Comparison of ENCODE assay signal across 10 cellular contexts in genomic region chrX:153742796-153743607, GRCh38. TPM values are rescaled to one million over a fixed set of nuclear protein-coding genes. Genes with fewer than 3 reads are reported as not detected.
DNase-seq lines count a peak whose midpoint lies in the region; ATAC-seq, FAIRE-seq and TF ChIP-seq lines count a peak whose summit lies in the region.
"Not testable (repeated sequence)": the region's sequence is repeated elsewhere in the genome, so short reads cannot be mapped to it uniquely, and the experiment has no call there.
"Had no signal": no experiment of that assay in that cellular context is flagged by ENCODE, and none has a peak within 500 bp of the region (broad histone marks: within the 10 kb centered on the region; RNA-seq: fewer than 3 reads in every experiment).

No MANE protein-coding gene starts in this region.

- H3K79me2 ChIP-seq in Karpas-422 (ENCODE audit: low read length); K562 (ENCODE audit: control insufficient read depth, insufficient read depth, low read length); osteoblast (ENCODE audit: insufficient read depth, low read length); smooth muscle cell (ENCODE audit: low read depth): not testable (repeated sequence)

- not testable (repeated sequence) for TF ChIP-seq RAD21 in K562 (CRISPR knock-in tag; conservative IDR thresholded peaks at IDR 0.05 in 1 of 2, IDR thresholded peaks at IDR 0.05 in 1 of 2)

- peaks cover 11% of the 10 kb centered on the region for H3K36me3 ChIP-seq in BLaER1
- not testable (repeated sequence) for H3K36me3 ChIP-seq in Karpas-422 (ENCODE audit: insufficient read depth, low read length); K562 (ENCODE audit: control insufficient read depth, insufficient read depth, low read length); esophagus squamous epithelium; kidney (ENCODE audit: control insufficient read depth in 1 of 2, insufficient read depth in 2 of 2, low read length in 2 of 2); osteoblast (ENCODE audit: insufficient read depth, low read length); smooth muscle cell (ENCODE audit: low read depth); transverse colon

- peak overlapping the region; percentile 22; the same call in 1 of the 2 replicates for H3K27ac ChIP-seq in BLaER1
- H3K27ac ChIP-seq in Karpas-422 (ENCODE audit: low read length), result peak overlapping the region; percentile 60
- H3K27ac ChIP-seq in K562 (ENCODE audit: extremely low read depth, low read depth, low read length), result peak overlapping the region; percentile 48; the same call in 2 of the 3 replicates
- peak overlapping the region in 2 of 4 donors; percentile 9 to 33 for H3K27ac ChIP-seq in esophagus squamous epithelium
- not testable (repeated sequence) for H3K27ac ChIP-seq in kidney (ENCODE audit: low read depth in 2 of 2, low read length in 2 of 2); osteoblast (ENCODE audit: low read depth, low read length); smooth muscle cell (ENCODE audit: low read depth)
- peak overlapping the region; percentile 40 to 84 (median 68) for H3K27ac ChIP-seq in transverse colon

- CTCF ChIA-PET in K562 (lab: Yijun Ruan, JAX; ENCODE audit: low intra/inter-chr PET ratio), result not testable (repeated sequence)

- not testable (repeated sequence) for ATAC-seq in K562

- not testable (repeated sequence) for H3K9me2 ChIP-seq in Karpas-422 (replicated peaks; ENCODE audit: insufficient read depth, low read length)

- TF ChIP-seq POLR2A in K562 (conservative IDR thresholded peaks at IDR 0.05); esophagus squamous epithelium (IDR thresholded peaks at IDR 0.05); transverse colon (IDR thresholded peaks at IDR 0.05): not testable (repeated sequence)

- not testable (repeated sequence) for H3F3A ChIP-seq in smooth muscle cell (ENCODE audit: low read depth)

- not testable (repeated sequence) for H3K9ac ChIP-seq in BLaER1; kidney (ENCODE audit: low read length in 2 of 2); smooth muscle cell (ENCODE audit: low read depth)
- peak overlapping the region; percentile 67 for H3K9ac ChIP-seq in Karpas-422 (ENCODE audit: low read length)
- peak overlapping the region; percentile 34 to 79; a peak in 2 of 4 replicates for H3K9ac ChIP-seq in K562 (ENCODE audit: insufficient read depth in 1 of 2, low read depth in 2 of 2, low read length in 2 of 2)

- not testable (repeated sequence) for TF ChIP-seq EP300 in K562 (IDR thresholded peaks at IDR 0.05; ENCODE audit: low read length); transverse colon (IDR thresholded peaks at IDR 0.05; ENCODE audit: low read depth)

- not testable (repeated sequence) for BruUV-seq in K562 (replicated peaks; lab: Mats Ljungman, UMichigan)

- intact Hi-C loops in K562 (cut with micrococcal nuclease), result loop anchor here (1.0 kb wide), 1 partner anchor 17 kb away; no protein-coding TSS in a partner anchor
- intact Hi-C loops in esophagus squamous epithelium (cut with DNase I); kidney (cut with DNase I); transverse colon (cut with DNase I; ENCODE audit: low total_unique reads): not testable (repeated sequence)

- H3K9me1 ChIP-seq in K562 (ENCODE audit: control insufficient read depth, insufficient read depth, low read length), result not testable (repeated sequence)

- H3K4me1 ChIP-seq in BLaER1 (peaks cover 70% of the 10 kb centered on the region), Karpas-422 (ENCODE audit: low read length) (peaks cover 19% of the 10 kb centered on the region), K562 (replicated peaks in 1 of 2; ENCODE audit: control insufficient read depth in 2 of 2, insufficient read depth in 2 of 2, low read length in 2 of 2) (peaks cover 0 to 53% of the 10 kb centered on the region in 2 experiments; a peak in 3 of 5 replicates), esophagus squamous epithelium (peaks cover 0 to 27% (median 0%) of the 10 kb centered on the region in 3 donors), transverse colon (peaks cover 0 to 12% (median 9%) of the 10 kb centered on the region in 4 donors)
- H3K4me1 ChIP-seq in kidney (ENCODE audit: control insufficient read depth in 1 of 2, insufficient read depth in 1 of 2, low read depth in 1 of 2, low read length in 2 of 2); osteoblast (ENCODE audit: insufficient read depth, low read length); smooth muscle cell (ENCODE audit: low read depth): not testable (repeated sequence)

- in situ Hi-C loops in K562 (cut with MboI); transverse colon (cut with MboI; ENCODE audit: low pct_ligation_motif_present in 1 of 4, low pct_unique_long_range_greater_than_20kb in 1 of 4, low sequenced_read_pairs in 3 of 4): not testable (repeated sequence)

- H4K20me1 ChIP-seq in BLaER1, result peaks cover 16% of the 10 kb centered on the region; the same call in 1 of the 2 replicates
- H4K20me1 ChIP-seq in Karpas-422 (ENCODE audit: insufficient read depth, low read depth, low read length); K562 (replicated peaks; ENCODE audit: control insufficient read depth, insufficient read depth, low read length); osteoblast (ENCODE audit: insufficient read depth, low read length); smooth muscle cell (ENCODE audit: low read depth): not testable (repeated sequence)

- H2AFZ ChIP-seq in Karpas-422 (ENCODE audit: low read length); K562 (ENCODE audit: low read depth, low read length); osteoblast (ENCODE audit: low read length); smooth muscle cell (ENCODE audit: low read depth): not testable (repeated sequence)

- not testable (repeated sequence) for H3K4me3 ChIP-seq in BLaER1; K562; kidney (ENCODE audit: low read length in 2 of 2); osteoblast (ENCODE audit: insufficient read depth, low read length); smooth muscle cell; transverse colon
- H3K4me3 ChIP-seq in Karpas-422 (ENCODE audit: low read length) (peak overlapping the region; percentile 49; the same call in 1 of the 2 replicates), esophagus squamous epithelium (peak overlapping the region in 3 of 4 donors; percentile 6 to 49 (median 22))

- DNase-seq in Karpas-422 (peak; percentile 65), K562 (ENCODE audit: extremely low read depth in 1 of 4, low spot score in 3 of 4) (peak in 2 of 4 experiments; percentile 1 to 37), kidney (peak; percentile 76), osteoblast (ENCODE audit: insufficient read length, low spot score, missing footprints) (peak; percentile 55)
- DNase-seq in esophagus squamous epithelium (lab: John Stamatoyannopoulos, UW); smooth muscle cell (lab: John Stamatoyannopoulos, UW; ENCODE audit: unreplicated experiment); transverse colon: not testable (repeated sequence)

- WGBS in K562 (ENCODE audit: insufficient coverage, low coverage, missing lambda C conversion rate), result 22% methylated on average over 7 of the region's 38 CpGs
- 76% methylated on average over 5 of the region's 38 CpGs; no CpG with 5 or more reads in 1 of the 2 donors for WGBS in esophagus squamous epithelium, 2 donors
- WGBS in smooth muscle cell (ENCODE audit: low lambda C conversion rate), result 78% methylated on average over 34 of the region's 38 CpGs
- 80% methylated on average over 35 of the region's 38 CpGs; no CpG with 5 or more reads in 1 of the 2 donors for WGBS in transverse colon (ENCODE audit: low coverage in 1 of 2), 2 donors

- not testable (repeated sequence) for TF ChIP-seq CTCF in K562 (IDR thresholded peaks at IDR 0.05 in 2 of 3, conservative IDR thresholded peaks at IDR 0.05 in 1 of 3; ENCODE audit: insufficient read depth in 2 of 3, low read depth in 1 of 3, low read length in 3 of 3); esophagus squamous epithelium (IDR thresholded peaks at IDR 0.05); kidney (IDR thresholded peaks at IDR 0.05; ENCODE audit: borderline replicate concordance, extremely low read depth, insufficient read depth); osteoblast (IDR thresholded peaks at IDR 0.05; ENCODE audit: extremely low read depth, low read depth, low read length); smooth muscle cell (IDR thresholded peaks at IDR 0.05; ENCODE audit: borderline replicate concordance, insufficient read depth, poor library complexity, severe bottlenecking); transverse colon (IDR thresholded peaks at IDR 0.05)

- peak overlapping the region; percentile 73 for H3K4me2 ChIP-seq in BLaER1
- peak overlapping the region; percentile 68 for H3K4me2 ChIP-seq in Karpas-422 (ENCODE audit: low read depth, low read length, poor library complexity, severe bottlenecking)
- not testable (repeated sequence) for H3K4me2 ChIP-seq in K562 (ENCODE audit: insufficient read depth, low read length); osteoblast (ENCODE audit: insufficient read depth, low read length)
- H3K4me2 ChIP-seq in smooth muscle cell, result peak overlapping the region; percentile 76

- H3K27me3 ChIP-seq in BLaER1, result peaks cover 22% of the 10 kb centered on the region
- H3K27me3 ChIP-seq in Karpas-422 (ENCODE audit: low read length); K562 (ENCODE audit: control insufficient read depth in 2 of 2, insufficient read depth in 2 of 2, low read length in 2 of 2); esophagus squamous epithelium; osteoblast (ENCODE audit: insufficient read depth, low read length); smooth muscle cell (ENCODE audit: low read depth); transverse colon: not testable (repeated sequence)

- POLR2A ChIA-PET in K562 (lab: Yijun Ruan, JAX), result interaction anchor here (0.6 to 0.7 kb wide), 2 partner anchors 30 to 679 kb away, joined by 3 read pairs; no protein-coding TSS in a partner anchor

- not testable (repeated sequence) for H3K9me3 ChIP-seq in BLaER1; Karpas-422 (ENCODE audit: low read length); K562 (replicated peaks; ENCODE audit: control insufficient read depth, insufficient read depth, low read depth, low read length); esophagus squamous epithelium; kidney (ENCODE audit: control insufficient read depth in 1 of 2, low read length in 2 of 2); osteoblast (ENCODE audit: low read depth, low read length); smooth muscle cell (replicated peaks; ENCODE audit: low read depth); transverse colon

- FAIRE-seq in K562 (lab: Jason Lieb, UNC); kidney (lab: Jason Lieb, UNC): not testable (repeated sequence)

RNA-seq across cellular contexts. Expression of gene ABCD1, which starts 18.3 kb away (rescaled TPM):
- total RNA-seq in Karpas-422 (2014; rRNA removed; shearing (Covaris generic); ENCODE audit: low replicate concordance), result 1.9 and 4.1 TPM in 2 replicates
- 3.4 and 16.6 TPM in 2 replicates for total RNA-seq in K562 (2011; cell fraction: chromatin; rRNA removed; ENCODE audit: low replicate concordance)
- 12.9 and 17.3 TPM in 2 replicates for total RNA-seq in K562 (2011; cell fraction: nucleolus; rRNA removed)
- 7.3 TPM in 2 replicates for total RNA-seq in K562 (2011; cell fraction: nucleoplasm; rRNA removed)
- 3.9 and 6.0 TPM in 2 replicates for total RNA-seq in K562 (2014; rRNA removed)
- total RNA-seq in K562 (2014; rRNA removed; fragmentation: Illumina TruSeq; extraction: Trizol), result 0.80 and 1.4 TPM in 2 replicates
- 2.8 and 3.1 TPM in 2 replicates for total RNA-seq in K562 (2015; rRNA removed; fragmentation: Illumina TruSeq; extraction: Trizol)
- total RNA-seq in K562 (2021), result 6.9 and 7.1 TPM in 2 replicates
- polyA plus RNA-seq in K562 (2011; rRNA removed), result 1.6 and 3.8 TPM in 2 replicates
- 2.8 and 5.5 TPM in 2 replicates for polyA plus RNA-seq in K562 (2011; cell fraction: cytosol; rRNA removed)
- polyA plus RNA-seq in K562 (2011; cell fraction: nucleus; rRNA removed), result 8.7 and 16.4 TPM in 2 replicates
- 6.3 and 9.6 TPM in 2 replicates for polyA plus RNA-seq in K562 (2012)
- polyA plus RNA-seq in K562 (2014; fragmentation: Illumina TruSeq; extraction: Trizol), result 2.2 and 3.5 TPM in 2 replicates
- polyA plus RNA-seq in K562 (2014; fragmentation: Nextera tagmentation; extraction: Ambion mirVana), result under 1 TPM; 0.07 to 0.18 TPM
- 3.8 and 5.2 TPM in 2 replicates for polyA plus RNA-seq in K562 (2014; rRNA removed)
- 1.8 and 2.6 TPM in 2 replicates for polyA minus RNA-seq in K562 (2011; rRNA and poly(A)+ RNA removed)
- polyA minus RNA-seq in K562 (2011; cell fraction: cytosol; rRNA and poly(A)+ RNA removed), result 4.3 and 4.4 TPM in 2 replicates
- 7.9 and 8.4 TPM in 2 replicates for polyA minus RNA-seq in K562 (2011; cell fraction: nucleus; rRNA and poly(A)+ RNA removed)
- total RNA-seq in esophagus squamous epithelium, result 1 to 10 TPM; 1.8 to 5.0 (median 3.5) TPM
- 13.7 TPM for total RNA-seq in kidney
- 5.2 TPM for polyA plus RNA-seq in kidney (ENCODE audit: insufficient read depth, low read depth, low replicate concordance)
- total RNA-seq in osteoblast, result 14.1 and 16.3 TPM in 2 replicates
- total RNA-seq in smooth muscle cell, result 6.2 and 7.1 TPM in 2 replicates
- 9.4 and 10.9 TPM in 2 replicates for polyA plus RNA-seq in smooth muscle cell
- 10 to 100 TPM in 3 of 4 donors, 1 to 10 TPM in 1; 7.0 to 50.5 (median 18.1) TPM for total RNA-seq in transverse colon

RNA-seq across cellular contexts. Expression of gene BCAP31, which starts 18.8 kb away (rescaled TPM):
- total RNA-seq in Karpas-422 (2014; rRNA removed; shearing (Covaris generic); ENCODE audit: low replicate concordance), result 99.7 and 110 TPM in 2 replicates
- 194 and 313 TPM in 2 replicates for total RNA-seq in K562 (2011; cell fraction: chromatin; rRNA removed; ENCODE audit: low replicate concordance)
- total RNA-seq in K562 (2011; cell fraction: nucleolus; rRNA removed), result 389 and 398 TPM in 2 replicates
- total RNA-seq in K562 (2011; cell fraction: nucleoplasm; rRNA removed), result 299 and 322 TPM in 2 replicates
- 156 and 184 TPM in 2 replicates for total RNA-seq in K562 (2014; rRNA removed)
- 206 and 225 TPM in 2 replicates for total RNA-seq in K562 (2014; rRNA removed; fragmentation: Illumina TruSeq; extraction: Trizol)
- 170 and 173 TPM in 2 replicates for total RNA-seq in K562 (2015; rRNA removed; fragmentation: Illumina TruSeq; extraction: Trizol)
- total RNA-seq in K562 (2021), result 261 and 262 TPM in 2 replicates
- polyA plus RNA-seq in K562 (2011; rRNA removed), result 157 and 186 TPM in 2 replicates
- 164 and 227 TPM in 2 replicates for polyA plus RNA-seq in K562 (2011; cell fraction: cytosol; rRNA removed)
- polyA plus RNA-seq in K562 (2011; cell fraction: nucleus; rRNA removed), result 115 and 116 TPM in 2 replicates
- polyA plus RNA-seq in K562 (2012), result 235 and 441 TPM in 2 replicates
- 188 and 219 TPM in 2 replicates for polyA plus RNA-seq in K562 (2014; fragmentation: Illumina TruSeq; extraction: Trizol)
- polyA plus RNA-seq in K562 (2014; fragmentation: Nextera tagmentation; extraction: Ambion mirVana), result 100 to 1,000 TPM; 562 to 683 TPM
- polyA plus RNA-seq in K562 (2014; rRNA removed), result 175 and 176 TPM in 2 replicates
- polyA minus RNA-seq in K562 (2011; rRNA and poly(A)+ RNA removed), result 177 and 181 TPM in 2 replicates
- polyA minus RNA-seq in K562 (2011; cell fraction: cytosol; rRNA and poly(A)+ RNA removed), result 74.4 and 86.4 TPM in 2 replicates
- 30.8 and 43.7 TPM in 2 replicates for polyA minus RNA-seq in K562 (2011; cell fraction: nucleus; rRNA and poly(A)+ RNA removed)
- 100 to 1,000 TPM in 3 of 4 donors, 10 to 100 TPM in 1; 99.2 to 180 (median 142) TPM for total RNA-seq in esophagus squamous epithelium
- 218 TPM for total RNA-seq in kidney
- 246 TPM for polyA plus RNA-seq in kidney (ENCODE audit: insufficient read depth, low read depth, low replicate concordance)
- total RNA-seq in osteoblast, result 114 and 118 TPM in 2 replicates
- 128 and 139 TPM in 2 replicates for total RNA-seq in smooth muscle cell
- polyA plus RNA-seq in smooth muscle cell, result 207 and 260 TPM in 2 replicates
- 100 to 1,000 TPM in 2 of 4 donors, 10 to 100 TPM in 2; 37.6 to 113 (median 74.4) TPM for total RNA-seq in transverse colon

RNA-seq across cellular contexts. Expression of gene PLXNB3, which starts 21.0 kb away (rescaled TPM):
- not detected in 2 replicates for total RNA-seq in Karpas-422 (2014; rRNA removed; shearing (Covaris generic); ENCODE audit: low replicate concordance)
- 2.4 and 18.7 TPM in 2 replicates for total RNA-seq in K562 (2011; cell fraction: chromatin; rRNA removed; ENCODE audit: low replicate concordance)
- total RNA-seq in K562 (2011; cell fraction: nucleolus; rRNA removed), result 5.5 and 11.0 TPM in 2 replicates
- 3.1 and 3.7 TPM in 2 replicates for total RNA-seq in K562 (2011; cell fraction: nucleoplasm; rRNA removed)
- 1.6 and 2.0 TPM in 2 replicates for total RNA-seq in K562 (2014; rRNA removed)
- total RNA-seq in K562 (2014; rRNA removed; fragmentation: Illumina TruSeq; extraction: Trizol), result 0.22 TPM in 1 of 2 replicates, not detected in the other
- total RNA-seq in K562 (2015; rRNA removed; fragmentation: Illumina TruSeq; extraction: Trizol), result 0.25 and 0.72 TPM in 2 replicates
- total RNA-seq in K562 (2021), result 1.6 TPM in 2 replicates
- polyA plus RNA-seq in K562 (2011; rRNA removed), result 1.5 and 2.4 TPM in 2 replicates
- polyA plus RNA-seq in K562 (2011; cell fraction: cytosol; rRNA removed), result 0.63 and 1.1 TPM in 2 replicates
- 12.2 and 14.5 TPM in 2 replicates for polyA plus RNA-seq in K562 (2011; cell fraction: nucleus; rRNA removed)
- 0.94 and 1.7 TPM in 2 replicates for polyA plus RNA-seq in K562 (2012)
- polyA plus RNA-seq in K562 (2014; fragmentation: Illumina TruSeq; extraction: Trizol), result 0.40 and 0.50 TPM in 2 replicates
- not detected for polyA plus RNA-seq in K562 (2014; fragmentation: Nextera tagmentation; extraction: Ambion mirVana)
- 1.4 and 1.6 TPM in 2 replicates for polyA plus RNA-seq in K562 (2014; rRNA removed)
- 0.81 and 1.2 TPM in 2 replicates for polyA minus RNA-seq in K562 (2011; rRNA and poly(A)+ RNA removed)
- 1.2 and 2.0 TPM in 2 replicates for polyA minus RNA-seq in K562 (2011; cell fraction: cytosol; rRNA and poly(A)+ RNA removed)
- 4.0 and 4.3 TPM in 2 replicates for polyA minus RNA-seq in K562 (2011; cell fraction: nucleus; rRNA and poly(A)+ RNA removed)
- 10 to 100 TPM in 1 of 4 donors, 1 to 10 TPM in 3; 3.2 to 13.4 (median 6.9) TPM for total RNA-seq in esophagus squamous epithelium
- 5.6 TPM for total RNA-seq in kidney
- 2.2 TPM for polyA plus RNA-seq in kidney (ENCODE audit: insufficient read depth, low read depth, low replicate concordance)
- total RNA-seq in osteoblast, result 2.7 and 4.3 TPM in 2 replicates
- total RNA-seq in smooth muscle cell, result 0.58 and 0.67 TPM in 2 replicates
- 3.9 and 7.8 TPM in 2 replicates for polyA plus RNA-seq in smooth muscle cell
- 10 to 100 TPM in 2 of 4 donors, 1 to 10 TPM in 2; 3.1 to 46.2 (median 24.7) TPM for total RNA-seq in transverse colon
- polyA plus RNA-seq: CD14-positive monocyte had no signal

RNA-seq across cellular contexts. Expression of gene SRPK3, which starts 37.8 kb away (rescaled TPM):
- not detected in 2 replicates for total RNA-seq in Karpas-422 (2014; rRNA removed; shearing (Covaris generic); ENCODE audit: low replicate concordance)
- total RNA-seq in K562 (2011; cell fraction: chromatin; rRNA removed; ENCODE audit: low replicate concordance), result 0.42 TPM in 1 of 2 replicates, not detected in the other
- 0.17 and 0.39 TPM in 2 replicates for total RNA-seq in K562 (2011; cell fraction: nucleolus; rRNA removed)
- 0.07 TPM in 1 of 2 replicates, not detected in the other for total RNA-seq in K562 (2011; cell fraction: nucleoplasm; rRNA removed)
- total RNA-seq in K562 (2014; rRNA removed) (0.09 TPM in 1 of 2 replicates, not detected in the other), K562 (2014; rRNA removed; fragmentation: Illumina TruSeq; extraction: Trizol) (not detected in 2 replicates), K562 (2015; rRNA removed; fragmentation: Illumina TruSeq; extraction: Trizol) (not detected in 2 replicates), K562 (2021) (0.04 TPM in 1 of 2 replicates, not detected in the other), esophagus squamous epithelium (under 1 TPM in 3 of 4 donors, not detected in 1; 0.09 to 0.38 (median 0.15) TPM), kidney (1.1 TPM), osteoblast (0.36 TPM in 1 of 2 replicates, not detected in the other), smooth muscle cell (not detected in 2 replicates), transverse colon (1 to 10 TPM in 2 of 4 donors, under 1 TPM in 2; 0.64 to 3.8 (median 1.3) TPM)
- polyA plus RNA-seq in K562 (2011; rRNA removed) (0.01 and 0.12 TPM in 2 replicates), K562 (2014; fragmentation: Illumina TruSeq; extraction: Trizol) (0.03 TPM in 1 of 2 replicates, not detected in the other), K562 (2014; fragmentation: Nextera tagmentation; extraction: Ambion mirVana) (under 1 TPM; 0.04 to 0.06 TPM), K562 (2014; rRNA removed) (0.03 and 0.07 TPM in 2 replicates), kidney (ENCODE audit: insufficient read depth, low read depth, low replicate concordance) (0.58 TPM), smooth muscle cell (0.05 and 1.5 TPM in 2 replicates)
- 0.03 and 0.15 TPM in 2 replicates for polyA plus RNA-seq in K562 (2011; cell fraction: cytosol; rRNA removed)
- 0.07 and 0.27 TPM in 2 replicates for polyA plus RNA-seq in K562 (2011; cell fraction: nucleus; rRNA removed)
- 0.84 and 1.1 TPM in 2 replicates for polyA plus RNA-seq in K562 (2012)
- not detected in 2 replicates for polyA minus RNA-seq in K562 (2011; rRNA and poly(A)+ RNA removed)
- polyA minus RNA-seq in K562 (2011; cell fraction: cytosol; rRNA and poly(A)+ RNA removed), result not detected in 2 replicates
- 0.11 and 0.13 TPM in 2 replicates for polyA minus RNA-seq in K562 (2011; cell fraction: nucleus; rRNA and poly(A)+ RNA removed)
- total RNA-seq: HT1080 had no signal
- polyA plus RNA-seq: CD14-positive monocyte had no signal

RNA-seq across cellular contexts. Expression of gene IDH3G, which starts 51.2 kb away (rescaled TPM):
- 46.5 and 80.7 TPM in 2 replicates for total RNA-seq in Karpas-422 (2014; rRNA removed; shearing (Covaris generic); ENCODE audit: low replicate concordance)
- 85.9 and 295 TPM in 2 replicates for total RNA-seq in K562 (2011; cell fraction: chromatin; rRNA removed; ENCODE audit: low replicate concordance)
- 142 and 145 TPM in 2 replicates for total RNA-seq in K562 (2011; cell fraction: nucleolus; rRNA removed)
- 98.2 and 107 TPM in 2 replicates for total RNA-seq in K562 (2011; cell fraction: nucleoplasm; rRNA removed)
- total RNA-seq in K562 (2014; rRNA removed) (62.4 and 70.5 TPM in 2 replicates), K562 (2014; rRNA removed; fragmentation: Illumina TruSeq; extraction: Trizol) (16.3 and 30.6 TPM in 2 replicates), K562 (2015; rRNA removed; fragmentation: Illumina TruSeq; extraction: Trizol) (34.1 and 39.2 TPM in 2 replicates), K562 (2021) (64.0 and 67.1 TPM in 2 replicates), esophagus squamous epithelium (10 to 100 TPM; 60.7 to 67.8 (median 64.1) TPM), kidney (62.1 TPM), osteoblast (40.2 and 42.7 TPM in 2 replicates), smooth muscle cell (63.3 and 86.0 TPM in 2 replicates), transverse colon (100 to 1,000 TPM in 2 of 4 donors, 10 to 100 TPM in 2; 77.5 to 203 (median 117) TPM)
- polyA plus RNA-seq in K562 (2011; rRNA removed) (37.9 and 74.6 TPM in 2 replicates), K562 (2014; fragmentation: Illumina TruSeq; extraction: Trizol) (72.5 and 80.1 TPM in 2 replicates), K562 (2014; fragmentation: Nextera tagmentation; extraction: Ambion mirVana) (10 to 100 TPM; 24.3 to 36.4 TPM), K562 (2014; rRNA removed) (63.2 and 69.3 TPM in 2 replicates), kidney (ENCODE audit: insufficient read depth, low read depth, low replicate concordance) (100 TPM), smooth muscle cell (88.9 and 89.7 TPM in 2 replicates)
- 81.4 and 108 TPM in 2 replicates for polyA plus RNA-seq in K562 (2011; cell fraction: cytosol; rRNA removed)
- polyA plus RNA-seq in K562 (2011; cell fraction: nucleus; rRNA removed), result 174 and 207 TPM in 2 replicates
- polyA plus RNA-seq in K562 (2012), result 78.2 and 88.3 TPM in 2 replicates
- polyA minus RNA-seq in K562 (2011; rRNA and poly(A)+ RNA removed), result 72.5 and 76.8 TPM in 2 replicates
- polyA minus RNA-seq in K562 (2011; cell fraction: cytosol; rRNA and poly(A)+ RNA removed), result 47.7 and 58.4 TPM in 2 replicates
- 49.9 and 58.3 TPM in 2 replicates for polyA minus RNA-seq in K562 (2011; cell fraction: nucleus; rRNA and poly(A)+ RNA removed)
